In the genomic region with DNA sequence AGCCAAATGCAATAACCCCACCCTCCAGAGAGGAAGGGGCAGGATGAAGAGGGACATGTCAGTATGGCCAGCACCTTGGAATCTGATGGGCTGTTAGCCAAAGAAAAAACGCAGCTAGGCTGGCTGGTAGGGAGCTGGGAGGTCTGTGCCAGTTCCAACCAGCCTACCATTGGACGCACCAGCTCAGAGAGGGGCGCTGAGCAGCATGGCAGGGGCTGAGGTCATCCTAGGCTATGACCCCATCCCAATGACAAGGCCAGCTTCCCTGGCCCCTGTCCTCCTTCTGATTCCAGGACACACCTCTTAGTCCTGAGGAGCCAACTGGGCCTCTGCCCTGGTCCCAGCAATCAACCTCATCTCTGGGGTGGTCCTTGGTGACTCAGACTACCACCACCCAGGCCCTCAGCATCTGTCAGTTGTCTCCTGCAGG, we compare ENCODE assay signal across 14 cellular contexts. TPM values are rescaled to one million over a fixed set of nuclear protein-coding genes. Genes with fewer than 3 reads are reported as not detected.
DNase-seq lines count a peak whose midpoint lies in the region; ATAC-seq and TF ChIP-seq lines count a peak whose summit lies in the region.
"Had no signal": no experiment of that assay in that cellular context is flagged by ENCODE, and none has a peak within 500 bp of the region (broad histone marks: within the 10 kb centered on the region; RNA-seq: fewer than 3 reads in every experiment).

No MANE protein-coding gene starts in this region.

- H3K27ac ChIP-seq in colonic mucosa = peak overlapping the region; percentile 7
- H3K27ac ChIP-seq in naive thymus-derived CD4-positive, alpha-beta T cell (ENCODE audit: low read depth, low read length) = peak overlapping the region; percentile 89
- H3K27ac ChIP-seq in aorta (ENCODE audit: low read depth in 1 of 2, low read length in 2 of 2) = peak overlapping the region; percentile 10 to 88

- TF ChIP-seq CTCF in colonic mucosa (IDR thresholded peaks at IDR 0.05) = no peak

- DNase-seq in activated naive CD4-positive, alpha-beta T cell treated with Interleukin-2 at 50 U/mL for 16 hours = no peak
- DNase-seq in colonic mucosa (no peak), aorta (peak in 1 of 2 donors; percentile 73)
- no peak for DNase-seq in naive thymus-derived CD4-positive, alpha-beta T cell
- DNase-seq in stimulated activated CD4-positive, alpha-beta T cell treated with anti-CD3 and anti-CD28 coated beads, Interleukin-2, amount 100 ng/mL, for 48 hours = no peak
- DNase-seq: activated CD8-positive, alpha-beta memory T cell treated with anti-CD3 and anti-CD28 coated beads, Interleukin-2, amount 50 U/mL, for 48 hours; foreskin melanocyte; NCI-H748 treated with DMSO at 0.1 percent for 48 hours; stimulated activated naive B cell treated with anti-CD40 and anti-IgM and Interleukin-4, amounts not matched to agents 10 μg/mL and 1 μg/mL and 100 μg/mL, for 72 hours had no signal

- no peak overlapping the region for H3K4me3 Mint-ChIP-seq in activated naive CD4-positive, alpha-beta T cell treated with anti-CD3 and anti-CD28 coated beads, Interleukin-2, amount 50 U/mL, for 24 hours
- peak overlapping the region in 8 of 10 donors; percentile 77 to 96 (median 92) for H3K4me3 Mint-ChIP-seq in naive thymus-derived CD4-positive, alpha-beta T cell
- H3K4me3 Mint-ChIP-seq: memory B cell; stimulated activated naive B cell treated with anti-CD40 and anti-IgM and Interleukin-4, amounts not matched to agents 10 μg/mL and 1 μg/mL and 100 μg/mL, for 72 hours; T-helper 1 cell treated with Interleukin-12 subunit alpha and Interleukin-12 subunit beta and Interleukin-4 antibody, amounts not matched to agents 30 μg/mL and 1 μg/mL, for 36 hours had no signal

- H3K9me3 ChIP-seq in colonic mucosa (no peaks in the 10 kb centered on the region), aorta (ENCODE audit: control insufficient read depth, low read length) (no peaks in the 10 kb centered on the region)
- no peaks in the 10 kb centered on the region for H3K9me3 ChIP-seq in naive thymus-derived CD4-positive, alpha-beta T cell (ENCODE audit: control insufficient read depth in 2 of 3, low read length in 3 of 3)

- POLR2A ChIA-PET in naive thymus-derived CD4-positive, alpha-beta T cell (lab: Charles Lee) = interaction anchor here (0.7 to 7.1 kb wide), 8 partner anchors 9 to 40 kb away, joined by 3 to 82 read pairs (median 14); a partner anchor contains a TSS

- H3K4me1 ChIP-seq in colonic mucosa (peaks cover 35% of the 10 kb centered on the region), aorta (ENCODE audit: control insufficient read depth in 1 of 2, insufficient read depth in 2 of 2, low read length in 2 of 2) (peaks cover 6 to 11% of the 10 kb centered on the region in 2 donors)
- H3K4me1 ChIP-seq in naive thymus-derived CD4-positive, alpha-beta T cell (ENCODE audit: control insufficient read depth in 2 of 2, insufficient read depth in 2 of 2, low read length in 2 of 2) = peaks cover 27 to 98% of the 10 kb centered on the region in 2 donors

- 0 to 6% methylated on average over 2 to 3 of the region's 3 CpGs for WGBS in aorta, 2 donors

- ATAC-seq in naive thymus-derived CD4-positive, alpha-beta T cell = no peak
- ATAC-seq in aorta (ENCODE audit: low FRiP score) (peak; percentile 36), HG03045 (IDR thresholded peaks at IDR 0.05; ENCODE audit: unreplicated experiment) (no peak), HG02938 (IDR thresholded peaks at IDR 0.05; ENCODE audit: unreplicated experiment) (no peak)
- ATAC-seq: stimulated activated naive B cell treated with anti-CD40 and anti-IgM and Interleukin-4, amounts not matched to agents 10 μg/mL and 1 μg/mL and 100 μg/mL, for 72 hours had no signal

- H3K27me3 Mint-ChIP-seq in activated naive CD4-positive, alpha-beta T cell treated with anti-CD3 and anti-CD28 coated beads, Interleukin-2, amount 50 U/mL, for 24 hours = no peaks in the 10 kb centered on the region
- no peaks in the 10 kb centered on the region for H3K27me3 Mint-ChIP-seq in naive thymus-derived CD4-positive, alpha-beta T cell

- H3K27ac Mint-ChIP-seq in activated naive CD4-positive, alpha-beta T cell treated with anti-CD3 and anti-CD28 coated beads, Interleukin-2, amount 50 U/mL, for 24 hours = peak overlapping the region; percentile 98
- H3K27ac Mint-ChIP-seq in naive thymus-derived CD4-positive, alpha-beta T cell = peak overlapping the region in 8 of 9 donors; percentile 97 to 100 (median 100)
- H3K27ac Mint-ChIP-seq: memory B cell; stimulated activated naive B cell treated with anti-CD40 and anti-IgM and Interleukin-4, amounts not matched to agents 10 μg/mL and 1 μg/mL and 100 μg/mL, for 72 hours; T-helper 1 cell treated with Interleukin-12 subunit alpha and Interleukin-12 subunit beta and Interleukin-4 antibody, amounts not matched to agents 30 μg/mL and 1 μg/mL, for 36 hours had no signal

- CTCF ChIA-PET in naive thymus-derived CD4-positive, alpha-beta T cell (lab: Charles Lee) = interaction anchor here (0.6 to 1.7 kb wide), 5 partner anchors 8 to 544 kb away, joined by 3 to 5 read pairs (median 4); no protein-coding TSS in a partner anchor

- H3K36me3 Mint-ChIP-seq in activated naive CD4-positive, alpha-beta T cell treated with anti-CD3 and anti-CD28 coated beads, Interleukin-2, amount 50 U/mL, for 24 hours = peaks cover 8% of the 10 kb centered on the region
- peaks cover 0 to 27% (median 6%) of the 10 kb centered on the region in 5 donors for H3K36me3 Mint-ChIP-seq in naive thymus-derived CD4-positive, alpha-beta T cell
- H3K36me3 Mint-ChIP-seq: memory B cell; stimulated activated naive B cell treated with anti-CD40 and anti-IgM and Interleukin-4, amounts not matched to agents 10 μg/mL and 1 μg/mL and 100 μg/mL, for 72 hours had no signal

- H3K27me3 ChIP-seq in colonic mucosa (no peaks in the 10 kb centered on the region), aorta (ENCODE audit: control insufficient read depth in 1 of 2, insufficient read depth in 2 of 2, low read length in 1 of 2) (no peaks in the 10 kb centered on the region)
- H3K27me3 ChIP-seq in naive thymus-derived CD4-positive, alpha-beta T cell (ENCODE audit: control insufficient read depth in 2 of 2, insufficient read depth in 2 of 2, low read length in 2 of 2) = no peaks in the 10 kb centered on the region

- intact Hi-C loops in colonic mucosa (cut with DNase I) (no loop called here), aorta (cut with DNase I) (loop anchor here in 1 of 2 donors (5.0 kb wide), 2 partner anchors 40 to 60 kb away; no protein-coding TSS in a partner anchor)
- intact Hi-C loops in naive thymus-derived CD4-positive, alpha-beta T cell (cut with micrococcal nuclease) = loop anchor here in 1 of 2 donors (10.0 kb wide), 1 partner anchor 798 kb away; a partner anchor contains a TSS

- H3K9ac ChIP-seq in colonic mucosa (ENCODE audit: low read depth in 2 of 2, low read length in 2 of 2) = peak overlapping the region in 1 of 2 donors; percentile 48

- peaks cover 98% of the 10 kb centered on the region for H3K4me1 Mint-ChIP-seq in activated naive CD4-positive, alpha-beta T cell treated with anti-CD3 and anti-CD28 coated beads, Interleukin-2, amount 50 U/mL, for 24 hours
- peaks cover 57 to 100% (median 96%) of the 10 kb centered on the region in 7 donors for H3K4me1 Mint-ChIP-seq in naive thymus-derived CD4-positive, alpha-beta T cell
- H3K4me1 Mint-ChIP-seq: memory B cell; stimulated activated naive B cell treated with anti-CD40 and anti-IgM and Interleukin-4, amounts not matched to agents 10 μg/mL and 1 μg/mL and 100 μg/mL, for 72 hours had no signal

- H3K36me3 ChIP-seq in colonic mucosa = no peaks in the 10 kb centered on the region
- peaks cover 0 to 3% (median 0%) of the 10 kb centered on the region in 3 experiments for H3K36me3 ChIP-seq in naive thymus-derived CD4-positive, alpha-beta T cell (ENCODE audit: control insufficient read depth in 2 of 3, insufficient read depth in 3 of 3, low read length in 3 of 3)
- no peaks in the 10 kb centered on the region for H3K36me3 ChIP-seq in aorta (ENCODE audit: control insufficient read depth in 1 of 2, insufficient read depth in 2 of 2, low read length in 1 of 2)

- H3K4me3 ChIP-seq in colonic mucosa = no peak overlapping the region
- H3K4me3 ChIP-seq in naive thymus-derived CD4-positive, alpha-beta T cell (ENCODE audit: low read length) = no peak overlapping the region
- H3K4me3 ChIP-seq in aorta (ENCODE audit: low read length in 2 of 2) = no peak overlapping the region

- no peaks in the 10 kb centered on the region for H3K9me3 Mint-ChIP-seq in activated naive CD4-positive, alpha-beta T cell treated with anti-CD3 and anti-CD28 coated beads, Interleukin-2, amount 50 U/mL, for 24 hours
- H3K9me3 Mint-ChIP-seq in naive thymus-derived CD4-positive, alpha-beta T cell = peaks cover 0 to 2% (median 0%) of the 10 kb centered on the region in 11 donors
- H3K9me3 Mint-ChIP-seq: memory B cell; stimulated activated naive B cell treated with anti-CD40 and anti-IgM and Interleukin-4, amounts not matched to agents 10 μg/mL and 1 μg/mL and 100 μg/mL, for 72 hours; T-helper 1 cell treated with Interleukin-12 subunit alpha and Interleukin-12 subunit beta and Interleukin-4 antibody, amounts not matched to agents 30 μg/mL and 1 μg/mL, for 36 hours had no signal

RNA-seq across cellular contexts. Expression of a gene that starts 12.2 kb away (rescaled TPM):
- total RNA-seq in colonic mucosa (100 to 1,000 TPM; 106 to 185 TPM), aorta (1,000 to 10,000 TPM in 1 of 2 donors, 100 to 1,000 TPM in 1; 883 to 1,590 TPM)
- 100 to 1,000 TPM in 4 of 5 experiments, 10 to 100 TPM in 1; 41.3 to 249 (median 227) TPM for total RNA-seq in naive thymus-derived CD4-positive, alpha-beta T cell
- 100 to 1,000 TPM; 188 to 390 TPM for polyA plus RNA-seq in naive thymus-derived CD4-positive, alpha-beta T cell
- polyA plus RNA-seq in aorta = 100 to 1,000 TPM in 1 of 2 donors, 10 to 100 TPM in 1; 82.0 to 378 TPM

Comparison
In these comparisons a context has a peak if more than half of its experiments do, and no peak if none do; other contexts are left out.
1. H3K27ac ChIP-seq: peak in every context shown above with its lines; median percentile 89 in naive thymus-derived CD4-positive, alpha-beta T cell; 49 in aorta; 7 in colonic mucosa.